Comparison of ENCODE assay signal across 8 cellular contexts in genomic region chr9:133119039-133119438, GRCh38. TPM values are rescaled to one million over a fixed set of nuclear protein-coding genes. Genes with fewer than 3 reads are reported as not detected.
DNase-seq lines count a peak whose midpoint lies in the region; ATAC-seq and TF ChIP-seq lines count a peak whose summit lies in the region.

No MANE protein-coding gene starts in this region.

- H3K27me3 Mint-ChIP-seq in CD8-positive, alpha-beta T cell (ENCODE audit: low read depth), result no peaks in the 10 kb centered on the region

- no peak for TF ChIP-seq CTCF in CD8-positive, alpha-beta T cell (IDR thresholded peaks at IDR 0.05)
- TF ChIP-seq CTCF in prostate gland (IDR thresholded peaks at IDR 0.05) (no peak), brain microvascular endothelial cell (IDR thresholded peaks at IDR 0.05; ENCODE audit: low read depth, low read length, missing control alignments) (no peak)

- H3K9ac ChIP-seq in adipocyte (ENCODE audit: low read length), result peak overlapping the region; percentile 65

- no peaks in the 10 kb centered on the region for H3K27me3 ChIP-seq in CD8-positive, alpha-beta T cell (ENCODE audit: insufficient read depth, low read length)
- H3K27me3 ChIP-seq in adipocyte (replicated peaks; ENCODE audit: control insufficient read depth, insufficient read depth, low read length), result no peaks in the 10 kb centered on the region
- H3K27me3 ChIP-seq in prostate gland (replicated peaks; ENCODE audit: insufficient read depth), result no peaks in the 10 kb centered on the region
- no peaks in the 10 kb centered on the region for H3K27me3 ChIP-seq in brain microvascular endothelial cell (replicated peaks)

- H3K4me1 Mint-ChIP-seq in CD8-positive, alpha-beta T cell (ENCODE audit: low read depth), result peaks cover 68% of the 10 kb centered on the region

- in situ Hi-C loops in brain microvascular endothelial cell (cut with HindIII; ENCODE audit: low pct_ligation_motif_present, low sequenced_read_pairs), result no loop called here

- 38% methylated on average over 10 of the region's 10 CpGs for WGBS in prostate gland

- H3K4me3 ChIP-seq in CD8-positive, alpha-beta T cell (ENCODE audit: low read depth, low read length), result no peak overlapping the region
- H3K4me3 ChIP-seq in adipocyte (ENCODE audit: low read length) (peak overlapping the region; percentile 61), prostate gland (peak overlapping the region; percentile 65 to 68), brain microvascular endothelial cell (ENCODE audit: low read depth, low read length) (no peak overlapping the region)

- H3K36me3 Mint-ChIP-seq in CD8-positive, alpha-beta T cell, result peaks cover 5% of the 10 kb centered on the region

- POLR2A ChIA-PET in CD8-positive, alpha-beta T cell (lab: Charles Lee), result interaction anchor here (1.0 to 2.5 kb wide), 6 partner anchors 11 to 88 kb away, joined by 3 to 8 read pairs (median 4); partner anchors contain the start of gene GTF3C5

- no peaks in the 10 kb centered on the region for H3K9me3 Mint-ChIP-seq in CD8-positive, alpha-beta T cell

- ATAC-seq in CD8-positive, alpha-beta T cell, result no peak
- ATAC-seq in left ventricle myocardium superior, result no peak

- peak; percentile 25 for TF ChIP-seq POLR2A in prostate gland (IDR thresholded peaks at IDR 0.05)

- H3K27ac Mint-ChIP-seq in CD8-positive, alpha-beta T cell, result peak overlapping the region; percentile 45

- intact Hi-C loops in CD8-positive, alpha-beta T cell (cut with DNase I, micrococcal nuclease), result no loop called here
- intact Hi-C loops in left ventricle myocardium superior (cut with micrococcal nuclease) (no loop called here), prostate gland (cut with DNase I) (no loop called here)

- no peaks in the 10 kb centered on the region for H3K36me3 ChIP-seq in CD8-positive, alpha-beta T cell (ENCODE audit: insufficient read depth, low read length)
- H3K36me3 ChIP-seq in adipocyte (ENCODE audit: control insufficient read depth, insufficient read depth, low read length, severe bottlenecking), result no peaks in the 10 kb centered on the region
- no peaks in the 10 kb centered on the region for H3K36me3 ChIP-seq in prostate gland
- no peaks in the 10 kb centered on the region for H3K36me3 ChIP-seq in brain microvascular endothelial cell (replicated peaks)

- no peaks in the 10 kb centered on the region for H3K9me3 ChIP-seq in CD8-positive, alpha-beta T cell (ENCODE audit: low read length)
- H3K9me3 ChIP-seq in adipocyte (ENCODE audit: control insufficient read depth, low read length) (no peaks in the 10 kb centered on the region), prostate gland (no peaks in the 10 kb centered on the region)

- peaks cover 66% of the 10 kb centered on the region for H3K4me1 ChIP-seq in CD8-positive, alpha-beta T cell (ENCODE audit: insufficient read depth, low read length)
- H3K4me1 ChIP-seq in adipocyte (ENCODE audit: control insufficient read depth, insufficient read depth, low read length) (peaks cover 71% of the 10 kb centered on the region), prostate gland (replicated peaks) (peaks cover 41% of the 10 kb centered on the region)

- no peak for DNase-seq in CD8-positive, alpha-beta T cell
- DNase-seq in adipocyte (ENCODE audit: low read depth) (no peak), left ventricle myocardium superior (peak; percentile 69), prostate gland (ENCODE audit: low spot score) (peak; percentile 41), AG08396 (ENCODE audit: low spot score) (no peak), brain microvascular endothelial cell (no peak), inferior parietal cortex (ENCODE audit: extremely low spot score) (no peak)
- DNase-seq in central memory CD4-positive, alpha-beta T cell, result no peak

- H3K27ac ChIP-seq in CD8-positive, alpha-beta T cell (ENCODE audit: low read depth, low read length), result no peak overlapping the region
- H3K27ac ChIP-seq in prostate gland (peak overlapping the region; percentile 84 to 85), brain microvascular endothelial cell (no peak overlapping the region)

- peak overlapping the region; percentile 45 for H3K4me3 Mint-ChIP-seq in CD8-positive, alpha-beta T cell

- CTCF ChIA-PET in CD8-positive, alpha-beta T cell (lab: Charles Lee), result interaction anchor here (0.8 to 25.8 kb wide), 7 partner anchors 12 to 218 kb away, joined by 3 to 606 read pairs (median 4); no protein-coding TSS in a partner anchor

RNA-seq across cellular contexts. Expression of gene RALGDS, which starts 2.0 kb away (rescaled TPM):
- 100 to 1,000 TPM; 177 to 186 TPM for total RNA-seq in CD8-positive, alpha-beta T cell
- total RNA-seq in left ventricle myocardium superior (33.1 TPM), prostate gland (10 to 100 TPM; 49.6 to 77.4 TPM)

RNA-seq across cellular contexts. Expression of gene GBGT1, which starts 44.7 kb away (rescaled TPM):
- total RNA-seq in CD8-positive, alpha-beta T cell, result under 1 TPM; 0.53 to 0.84 TPM
- total RNA-seq in left ventricle myocardium superior (6.2 TPM), prostate gland (10 to 100 TPM; 10.7 to 14.0 TPM)

RNA-seq across cellular contexts. Expression of gene CEL, which starts 57.3 kb away (rescaled TPM):
- under 1 TPM; 0.19 to 0.30 TPM for total RNA-seq in CD8-positive, alpha-beta T cell
- total RNA-seq in left ventricle myocardium superior (7.2 TPM), prostate gland (1 to 10 TPM; 1.7 to 2.8 TPM)

Comparison
In these comparisons a context has a peak if more than half of its experiments do, and no peak if none do; other contexts are left out.
1. DNase-seq: peak in left ventricle myocardium superior (single experiment) and prostate gland (single experiment); none in CD8-positive, alpha-beta T cell (0 of 7), adipocyte (single experiment), AG08396 (single experiment), brain microvascular endothelial cell (single experiment), central memory CD4-positive, alpha-beta T cell (single experiment) and inferior parietal cortex (single experiment).
2. H3K27ac ChIP-seq: peak in prostate gland (2 of 2); none in CD8-positive, alpha-beta T cell (single experiment) and brain microvascular endothelial cell (single experiment).
3. H3K4me3 ChIP-seq: peak in adipocyte (single experiment) and prostate gland (2 of 2); none in CD8-positive, alpha-beta T cell (single experiment) and brain microvascular endothelial cell (single experiment).